ENCODE assay signal across 9 cellular contexts in the genomic region with DNA sequence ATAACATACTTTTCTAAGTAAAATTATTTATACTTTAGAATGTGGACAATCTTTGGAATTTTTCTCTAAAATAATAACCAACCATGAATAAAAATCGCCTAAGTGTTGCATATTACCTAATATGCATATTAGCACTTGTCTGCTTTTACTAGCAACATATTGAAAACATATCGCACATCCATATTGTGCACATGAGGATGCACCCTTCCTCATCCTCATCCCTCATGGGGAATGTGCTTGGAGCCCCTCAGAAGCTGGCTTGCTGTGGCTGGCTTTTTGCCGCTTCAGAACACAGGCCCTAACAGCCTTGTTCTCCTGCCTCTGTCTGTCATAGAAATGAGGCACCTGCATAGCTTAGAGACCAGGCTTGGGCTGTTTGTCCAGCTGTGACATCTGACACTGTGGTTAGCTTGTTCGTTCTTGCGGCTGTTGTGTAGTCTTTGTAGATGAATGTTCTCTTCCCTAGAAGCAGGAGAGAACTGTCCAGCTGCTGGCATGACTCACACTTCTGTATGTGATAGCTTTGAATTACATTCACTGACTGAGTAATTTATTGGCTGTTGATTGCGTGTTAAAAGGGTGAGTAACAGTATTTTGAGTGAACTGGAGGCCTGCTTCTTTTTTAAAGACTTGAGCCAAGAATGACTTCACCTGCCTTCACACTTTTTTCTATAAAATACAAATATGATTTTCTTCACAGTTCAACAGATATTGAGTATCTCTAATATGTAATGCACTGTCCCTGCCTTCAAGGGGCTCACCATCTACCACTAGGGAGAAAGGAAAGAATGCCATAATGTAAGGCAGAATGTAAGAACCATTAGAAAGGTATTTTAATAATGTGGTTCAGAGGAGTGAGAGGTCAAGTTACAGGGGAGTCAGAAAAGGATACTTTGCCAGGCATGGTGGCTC.
A peak's percentile ranks its signal among the peaks of the same experiment; 100 is the strongest.
DNase-seq lines count a peak whose midpoint lies in the region; ATAC-seq and TF ChIP-seq lines count a peak whose summit lies in the region.
"Had no signal": no experiment of that assay in that cellular context is flagged by ENCODE, and none has a peak within 500 bp of the region (broad histone marks: within the 10 kb centered on the region; RNA-seq: fewer than 3 reads in every experiment).

No MANE protein-coding gene starts in this region.

- H4K91ac ChIP-seq in mesenchymal stem cell (ENCODE audit: low read length) = no peak overlapping the region

- in situ Hi-C loops in Caki2 (cut with HindIII; ENCODE audit: low pct_unique_long_range_greater_than_20kb, low sequenced_read_pairs) = loop anchor here (25.0 kb wide), 1 partner anchor 215 kb away; no protein-coding TSS in a partner anchor

- H3K36me3 ChIP-seq in mesenchymal stem cell (ENCODE audit: control insufficient read depth in 1 of 2, insufficient read depth in 2 of 2, low read depth in 1 of 2, low read length in 2 of 2) = peaks cover 7 to 16% of the 10 kb centered on the region in 2 experiments
- no peaks in the 10 kb centered on the region for H3K36me3 ChIP-seq in testis (ENCODE audit: low read depth, missing control alignments)
- H3K36me3 ChIP-seq: right lobe of liver had no signal

- H2BK120ac ChIP-seq in mesenchymal stem cell (ENCODE audit: low read depth, low read length) = no peak overlapping the region

- no peak for TF ChIP-seq CTCF in MCF 10A (IDR thresholded peaks at IDR 0.05; ENCODE audit: unreplicated experiment)
- no peak for TF ChIP-seq CTCF in testis (IDR thresholded peaks at IDR 0.05)

- no peak overlapping the region for H3K23ac ChIP-seq in mesenchymal stem cell (ENCODE audit: low read length in 2 of 2)

- no peak overlapping the region for H3K4ac ChIP-seq in mesenchymal stem cell (ENCODE audit: low read depth in 1 of 2, low read length in 2 of 2)

- 32% methylated on average over 5 of the region's 6 CpGs for WGBS in mesenchymal stem cell
- 74% methylated on average over 6 of the region's 6 CpGs for WGBS in testis, 2 donors

- H3K4me3 ChIP-seq in mesenchymal stem cell (ENCODE audit: insufficient read depth in 1 of 2, low read depth in 1 of 2, low read length in 2 of 2) (peak overlapping the region in 1 of 2 experiments; percentile 30), testis (no peak overlapping the region)
- H3K4me3 ChIP-seq: right lobe of liver had no signal

- H3K9me3 ChIP-seq in mesenchymal stem cell (ENCODE audit: control insufficient read depth, low read length) (peaks cover 2% of the 10 kb centered on the region), testis (no peaks in the 10 kb centered on the region)
- H3K9me3 ChIP-seq: right lobe of liver had no signal

- TF ChIP-seq POLR2A in testis (IDR thresholded peaks at IDR 0.05) = no peak

- H3K14ac ChIP-seq in mesenchymal stem cell (ENCODE audit: low read length in 2 of 2) = no peak overlapping the region

- H3K27me3 ChIP-seq in mesenchymal stem cell (ENCODE audit: control insufficient read depth in 1 of 2, insufficient read depth in 1 of 2, low read length in 2 of 2) (peaks cover 0 to 5% of the 10 kb centered on the region in 2 experiments), testis (no peaks in the 10 kb centered on the region)
- H3K27me3 ChIP-seq: right lobe of liver had no signal

- ATAC-seq in GM19351 (IDR thresholded peaks at IDR 0.05; ENCODE audit: unreplicated experiment) (peak; percentile 76), HG03159 (IDR thresholded peaks at IDR 0.05; ENCODE audit: unreplicated experiment) (peak; percentile 95), left lobe of liver (no peak)

- intact Hi-C loops in MCF 10A (cut with micrococcal nuclease) (loop anchor here (1.0 to 5.0 kb wide), 3 partner anchors 40 to 84 kb away; partner anchors contain the start of gene GALNT7), testis (cut with DNase I; ENCODE audit: low total_unique reads) (no loop called here)

- H3K27ac ChIP-seq in mesenchymal stem cell (ENCODE audit: low read length, poor library complexity, severe bottlenecking) (peak overlapping the region; percentile 94), testis (no peak overlapping the region)
- H3K27ac ChIP-seq: right lobe of liver had no signal

- no peak overlapping the region for H2AK5ac ChIP-seq in mesenchymal stem cell (ENCODE audit: low read length, severe bottlenecking)

- no peak overlapping the region for H2BK15ac ChIP-seq in mesenchymal stem cell (ENCODE audit: low read depth, poor library complexity, severe bottlenecking)

- H3K4me2 ChIP-seq in mesenchymal stem cell (ENCODE audit: low read length, poor library complexity, severe bottlenecking) = peak overlapping the region; percentile 41

- peak overlapping the region; percentile 63 for H3K27ac Mint-ChIP-seq in MCF 10A (ENCODE audit: low read depth, unreplicated experiment)

- no peak overlapping the region for H3K9ac ChIP-seq in mesenchymal stem cell (ENCODE audit: low read length)

- POLR2A ChIA-PET in MCF 10A (lab: Yijun Ruan, JAX) = interaction anchor here (0.5 to 4.0 kb wide), 14 partner anchors 10 to 1857 kb away, joined by 3 to 25 read pairs (median 4); partner anchors contain the start of gene GALNT7

- no peaks in the 10 kb centered on the region for H3K36me3 Mint-ChIP-seq in MCF 10A (ENCODE audit: insufficient read depth, unreplicated experiment)

- H3K4me1 Mint-ChIP-seq in MCF 10A (ENCODE audit: insufficient read depth, unreplicated experiment) = peaks cover 28% of the 10 kb centered on the region

- H3K27me3 Mint-ChIP-seq in MCF 10A (ENCODE audit: insufficient read depth, unreplicated experiment) = no peaks in the 10 kb centered on the region

- no peak overlapping the region for H2BK5ac ChIP-seq in mesenchymal stem cell (ENCODE audit: low read depth, low read length, poor library complexity, severe bottlenecking)

- H3K18ac ChIP-seq in mesenchymal stem cell (ENCODE audit: low read depth in 1 of 2, low read length in 2 of 2) = no peak overlapping the region

- no peak overlapping the region for H4K8ac ChIP-seq in mesenchymal stem cell (ENCODE audit: low read length)

- H3K4me3 Mint-ChIP-seq in MCF 10A (ENCODE audit: unreplicated experiment) = no peak overlapping the region

- H3K4me1 ChIP-seq in mesenchymal stem cell (ENCODE audit: control insufficient read depth, insufficient read depth, low read depth, low read length) (peaks cover 4% of the 10 kb centered on the region), testis (no peaks in the 10 kb centered on the region)
- H3K4me1 ChIP-seq: right lobe of liver had no signal

- DNase-seq in Caki2 (ENCODE audit: low read depth) (peak; percentile 98), NCI-H460 (ENCODE audit: extremely low read depth, low read depth) (peak; percentile 56), MCF 10A (ENCODE audit: unreplicated experiment) (peak; percentile 98), mesenchymal stem cell (peak; percentile 94), left lobe of liver (ENCODE audit: low spot score) (no peak), testis (no peak)
- DNase-seq: right lobe of liver had no signal

- H2AFZ ChIP-seq in mesenchymal stem cell (ENCODE audit: low read depth, low read length) = no peak overlapping the region

- H3K79me1 ChIP-seq in mesenchymal stem cell (replicated peaks; ENCODE audit: low read length, poor library complexity, severe bottlenecking) = peaks cover 17% of the 10 kb centered on the region

- CTCF ChIA-PET in MCF 10A (lab: Yijun Ruan, JAX) = interaction anchor here (0.5 to 7.7 kb wide), 6 partner anchors 14 to 239 kb away, joined by 3 to 127 read pairs (median 4); no protein-coding TSS in a partner anchor

- no TSS peak for BruUV-seq in MCF 10A (replicated peaks; lab: Mats Ljungman, UMichigan)

- H3K9me3 Mint-ChIP-seq in MCF 10A (ENCODE audit: unreplicated experiment) = no peaks in the 10 kb centered on the region

- no peak overlapping the region for H2BK12ac ChIP-seq in mesenchymal stem cell (ENCODE audit: low read length in 2 of 2)

Comparison
In these comparisons a context has a peak if more than half of its experiments do, and no peak if none do; other contexts are left out.
1. DNase-seq: peak in Caki2 (single experiment), NCI-H460 (single experiment), MCF 10A (single experiment) and mesenchymal stem cell (single experiment); none in left lobe of liver (single experiment) and testis (single experiment).